In genomic region chr20:63695419-63696310, GRCh38 we compare ENCODE assay signal across 16 cellular contexts. TPM values are rescaled to one million over a fixed set of nuclear protein-coding genes. Genes with fewer than 3 reads are reported as not detected.
DNase-seq lines count a peak whose midpoint lies in the region; ATAC-seq, FAIRE-seq and TF ChIP-seq lines count a peak whose summit lies in the region.
"Had no signal": no experiment of that assay in that cellular context is flagged by ENCODE, and none has a peak within 500 bp of the region (broad histone marks: within the 10 kb centered on the region; RNA-seq: fewer than 3 reads in every experiment).

No MANE protein-coding gene starts in this region.

- no peak for TF ChIP-seq CTCF in K562 (IDR thresholded peaks at IDR 0.05 in 2 of 3, conservative IDR thresholded peaks at IDR 0.05 in 1 of 3; ENCODE audit: insufficient read depth in 2 of 3, low read depth in 1 of 3, low read length in 3 of 3)
- no peak for TF ChIP-seq CTCF in upper lobe of right lung (IDR thresholded peaks at IDR 0.05)
- no peak for TF ChIP-seq CTCF in foreskin fibroblast (IDR thresholded peaks at IDR 0.05; ENCODE audit: low read depth, low read length)

- in situ Hi-C loops in K562 (cut with MboI), result no loop called here

- H3K27ac ChIP-seq in K562 (ENCODE audit: extremely low read depth, low read depth, low read length), result no peak overlapping the region
- no peak overlapping the region for H3K27ac ChIP-seq in upper lobe of right lung
- H3K27ac ChIP-seq: KMS-11, parathyroid adenoma had no signal

- no peak for TF ChIP-seq RAD21 in K562 (CRISPR knock-in tag; conservative IDR thresholded peaks at IDR 0.05 in 1 of 2, IDR thresholded peaks at IDR 0.05 in 1 of 2)

- no peaks in the 10 kb centered on the region; the same call in 1 of the 2 replicates for H4K20me1 ChIP-seq in K562 (replicated peaks; ENCODE audit: control insufficient read depth, insufficient read depth, low read length)

- CTCF ChIA-PET in K562 (lab: Yijun Ruan, JAX; ENCODE audit: low intra/inter-chr PET ratio), result no interaction called here

- WGBS in K562 (ENCODE audit: insufficient coverage, low coverage, missing lambda C conversion rate), result 92% methylated on average over 19 of the region's 25 CpGs

- no peak overlapping the region for H3K4me2 ChIP-seq in K562 (ENCODE audit: insufficient read depth, low read length)
- H3K4me2 ChIP-seq: KMS-11 had no signal

- H3K4me3 ChIP-seq in K562 (no peak overlapping the region), upper lobe of right lung (no peak overlapping the region), foreskin fibroblast (ENCODE audit: low read depth in 1 of 2, low read length in 2 of 2) (no peak overlapping the region)

- POLR2A ChIA-PET in K562 (lab: Yijun Ruan, JAX), result no interaction called here

- H3K4me1 ChIP-seq in K562 (replicated peaks in 1 of 2; ENCODE audit: control insufficient read depth in 2 of 2, insufficient read depth in 2 of 2, low read length in 2 of 2) (peaks cover 9 to 76% of the 10 kb centered on the region in 2 experiments), upper lobe of right lung (peaks cover 16% of the 10 kb centered on the region)
- H3K4me1 ChIP-seq: parathyroid adenoma had no signal

- H3K9me1 ChIP-seq in K562 (ENCODE audit: control insufficient read depth, insufficient read depth, low read length), result no peaks in the 10 kb centered on the region

- no peak for FAIRE-seq in K562 (lab: Jason Lieb, UNC)

- ATAC-seq in K562 (no peak), upper lobe of right lung (no peak), left colon (no peak)

- peak; percentile 13 for DNase-seq in activated naive CD4-positive, alpha-beta T cell treated with anti-CD3 and anti-CD28 coated beads, Interleukin-2, amount 50 U/mL, for 16 hours
- DNase-seq in activated naive CD4-positive, alpha-beta T cell treated with Interleukin-2 at 50 U/mL for 16 hours, result no peak
- DNase-seq in K562 (ENCODE audit: extremely low read depth in 1 of 4, low spot score in 3 of 4), result peak in 1 of 4 experiments; percentile 7
- DNase-seq in iPS-NIHi11 (ENCODE audit: low spot score), result peak; percentile 38
- DNase-seq in upper lobe of right lung, result peak; percentile 65
- no peak for DNase-seq in left colon
- DNase-seq in foreskin melanocyte, result no peak
- no peak for DNase-seq in foreskin fibroblast
- DNase-seq: activated T-cell treated with anti-CD3 and anti-CD28 coated beads, Interleukin-2, amount 50 U/mL, for 1 hour; central memory CD4-positive, alpha-beta T cell; NCI-H2171; OCI-M1; stimulated activated CD4-positive, alpha-beta T cell treated with anti-CD3 and anti-CD28 coated beads, Interleukin-4, amount 100 ng/mL, for 24 hours had no signal

- peaks cover 31% of the 10 kb centered on the region; the same call in 2 of the 3 replicates for H3K36me3 ChIP-seq in K562 (ENCODE audit: control insufficient read depth, insufficient read depth, low read length)
- H3K36me3 ChIP-seq in upper lobe of right lung, result peaks cover 15% of the 10 kb centered on the region

- peak overlapping the region in 1 of 2 experiments; percentile 36; a peak in 1 of 4 replicates for H3K9ac ChIP-seq in K562 (ENCODE audit: insufficient read depth in 1 of 2, low read depth in 2 of 2, low read length in 2 of 2)
- H3K9ac ChIP-seq: KMS-11, parathyroid adenoma had no signal

- TF ChIP-seq EP300 in K562 (IDR thresholded peaks at IDR 0.05; ENCODE audit: low read length), result no peak

- no peak overlapping the region for H2AFZ ChIP-seq in K562 (ENCODE audit: low read depth, low read length)
- H2AFZ ChIP-seq: parathyroid adenoma had no signal

- TF ChIP-seq POLR2A in K562 (conservative IDR thresholded peaks at IDR 0.05), result peak; percentile 57

- BruUV-seq in K562 (replicated peaks; lab: Mats Ljungman, UMichigan), result no TSS peak

- intact Hi-C loops in K562 (cut with micrococcal nuclease) (no loop called here), upper lobe of right lung (cut with DNase I) (no loop called here), left colon (cut with DNase I, micrococcal nuclease) (no loop called here)

- H3K9me3 ChIP-seq in K562 (replicated peaks; ENCODE audit: control insufficient read depth, insufficient read depth, low read depth, low read length) (no peaks in the 10 kb centered on the region), upper lobe of right lung (no peaks in the 10 kb centered on the region)

- H3K27me3 ChIP-seq in K562 (ENCODE audit: control insufficient read depth in 2 of 2, insufficient read depth in 2 of 2, low read length in 2 of 2) (no peaks in the 10 kb centered on the region), upper lobe of right lung (no peaks in the 10 kb centered on the region)

- H3K79me2 ChIP-seq in K562 (ENCODE audit: control insufficient read depth, insufficient read depth, low read length), result no peaks in the 10 kb centered on the region

RNA-seq across cellular contexts. Expression of gene TNFRSF6B, which starts 0.8 kb away (rescaled TPM):
- total RNA-seq in K562 (2011; cell fraction: chromatin; rRNA removed; ENCODE audit: low replicate concordance), result not detected in 2 replicates
- 4.9 and 6.3 TPM in 2 replicates for total RNA-seq in K562 (2011; cell fraction: nucleolus; rRNA removed)
- not detected in 2 replicates for total RNA-seq in K562 (2011; cell fraction: nucleoplasm; rRNA removed)
- 0.32 and 3.8 TPM in 2 replicates for total RNA-seq in K562 (2014; rRNA removed)
- not detected in 2 replicates for total RNA-seq in K562 (2014; rRNA removed; fragmentation: Illumina TruSeq; extraction: Trizol)
- 0.19 TPM in 1 of 2 replicates, not detected in the other for total RNA-seq in K562 (2015; rRNA removed; fragmentation: Illumina TruSeq; extraction: Trizol)
- not detected in 2 replicates for total RNA-seq in K562 (2021)
- polyA plus RNA-seq in K562 (2011; rRNA removed), result 0.10 and 0.37 TPM in 2 replicates
- polyA plus RNA-seq in K562 (2011; cell fraction: cytosol; rRNA removed), result 1.1 and 5.8 TPM in 2 replicates
- 1.4 and 13.8 TPM in 2 replicates for polyA plus RNA-seq in K562 (2011; cell fraction: nucleus; rRNA removed)
- polyA plus RNA-seq in K562 (2012), result 0.87 and 1.3 TPM in 2 replicates
- not detected in 2 replicates for polyA plus RNA-seq in K562 (2014; fragmentation: Illumina TruSeq; extraction: Trizol)
- not detected for polyA plus RNA-seq in K562 (2014; fragmentation: Nextera tagmentation; extraction: Ambion mirVana)
- 3.2 and 3.5 TPM in 2 replicates for polyA plus RNA-seq in K562 (2014; rRNA removed)
- polyA minus RNA-seq in K562 (2011; rRNA and poly(A)+ RNA removed), result not detected in 2 replicates
- polyA minus RNA-seq in K562 (2011; cell fraction: cytosol; rRNA and poly(A)+ RNA removed), result not detected in 2 replicates
- polyA minus RNA-seq in K562 (2011; cell fraction: nucleus; rRNA and poly(A)+ RNA removed), result 1.2 TPM in 1 of 2 replicates, not detected in the other
- total RNA-seq in upper lobe of right lung, result 14.4 TPM
- total RNA-seq in left colon, result 1 to 10 TPM in 1 of 2 donors, not detected in 1; 8.9 TPM
- total RNA-seq: G401 had no signal

RNA-seq across cellular contexts. Expression of gene ARFRP1, which starts 12.1 kb away (rescaled TPM):
- 98.6 and 222 TPM in 2 replicates for total RNA-seq in K562 (2011; cell fraction: chromatin; rRNA removed; ENCODE audit: low replicate concordance)
- total RNA-seq in K562 (2011; cell fraction: nucleolus; rRNA removed), result 116 and 124 TPM in 2 replicates
- 75.6 and 81.5 TPM in 2 replicates for total RNA-seq in K562 (2011; cell fraction: nucleoplasm; rRNA removed)
- total RNA-seq in K562 (2014; rRNA removed) (64.3 and 74.1 TPM in 2 replicates), K562 (2014; rRNA removed; fragmentation: Illumina TruSeq; extraction: Trizol) (16.1 and 19.1 TPM in 2 replicates), K562 (2015; rRNA removed; fragmentation: Illumina TruSeq; extraction: Trizol) (37.3 and 37.7 TPM in 2 replicates), K562 (2021) (64.0 and 78.9 TPM in 2 replicates), upper lobe of right lung (49.4 TPM), left colon (10 to 100 TPM; 52.2 to 69.5 TPM)
- polyA plus RNA-seq in K562 (2011; rRNA removed) (37.5 and 39.5 TPM in 2 replicates), K562 (2014; fragmentation: Illumina TruSeq; extraction: Trizol) (20.0 and 36.3 TPM in 2 replicates), K562 (2014; fragmentation: Nextera tagmentation; extraction: Ambion mirVana) (1 to 10 TPM; 2.2 to 6.0 TPM), K562 (2014; rRNA removed) (66.9 and 70.5 TPM in 2 replicates)
- 52.0 and 57.8 TPM in 2 replicates for polyA plus RNA-seq in K562 (2011; cell fraction: cytosol; rRNA removed)
- 132 and 147 TPM in 2 replicates for polyA plus RNA-seq in K562 (2011; cell fraction: nucleus; rRNA removed)
- 44.1 and 48.2 TPM in 2 replicates for polyA plus RNA-seq in K562 (2012)
- polyA minus RNA-seq in K562 (2011; rRNA and poly(A)+ RNA removed), result 18.4 and 33.9 TPM in 2 replicates
- 14.4 and 22.2 TPM in 2 replicates for polyA minus RNA-seq in K562 (2011; cell fraction: cytosol; rRNA and poly(A)+ RNA removed)
- polyA minus RNA-seq in K562 (2011; cell fraction: nucleus; rRNA and poly(A)+ RNA removed), result 46.2 and 62.4 TPM in 2 replicates

RNA-seq across cellular contexts. Expression of gene ZGPAT, which starts 12.2 kb away (rescaled TPM):
- total RNA-seq in K562 (2011; cell fraction: chromatin; rRNA removed; ENCODE audit: low replicate concordance), result 20.3 and 73.7 TPM in 2 replicates
- total RNA-seq in K562 (2011; cell fraction: nucleolus; rRNA removed), result 43.4 and 48.4 TPM in 2 replicates
- total RNA-seq in K562 (2011; cell fraction: nucleoplasm; rRNA removed), result 35.6 and 47.3 TPM in 2 replicates
- total RNA-seq in K562 (2014; rRNA removed) (19.4 and 26.6 TPM in 2 replicates), K562 (2014; rRNA removed; fragmentation: Illumina TruSeq; extraction: Trizol) (2.2 and 2.4 TPM in 2 replicates), K562 (2015; rRNA removed; fragmentation: Illumina TruSeq; extraction: Trizol) (7.9 and 8.4 TPM in 2 replicates), K562 (2021) (22.5 and 25.4 TPM in 2 replicates), upper lobe of right lung (27.6 TPM), left colon (10 to 100 TPM; 31.4 to 32.4 TPM)
- polyA plus RNA-seq in K562 (2011; rRNA removed) (7.4 and 10.7 TPM in 2 replicates), K562 (2014; fragmentation: Illumina TruSeq; extraction: Trizol) (5.6 and 10.9 TPM in 2 replicates), K562 (2014; fragmentation: Nextera tagmentation; extraction: Ambion mirVana) (under 1 TPM; 0.14 to 0.21 TPM), K562 (2014; rRNA removed) (24.1 and 27.7 TPM in 2 replicates)
- polyA plus RNA-seq in K562 (2011; cell fraction: cytosol; rRNA removed), result 6.2 and 15.4 TPM in 2 replicates
- 40.8 and 67.3 TPM in 2 replicates for polyA plus RNA-seq in K562 (2011; cell fraction: nucleus; rRNA removed)
- 14.8 and 18.0 TPM in 2 replicates for polyA plus RNA-seq in K562 (2012)
- 2.7 and 4.6 TPM in 2 replicates for polyA minus RNA-seq in K562 (2011; rRNA and poly(A)+ RNA removed)
- 11.6 and 12.8 TPM in 2 replicates for polyA minus RNA-seq in K562 (2011; cell fraction: cytosol; rRNA and poly(A)+ RNA removed)
- 9.8 and 11.2 TPM in 2 replicates for polyA minus RNA-seq in K562 (2011; cell fraction: nucleus; rRNA and poly(A)+ RNA removed)

RNA-seq across cellular contexts. Expression of gene RTEL1, which starts 37.6 kb away (rescaled TPM):
- total RNA-seq in K562 (2011; cell fraction: chromatin; rRNA removed; ENCODE audit: low replicate concordance), result 274 and 684 TPM in 2 replicates
- total RNA-seq in K562 (2011; cell fraction: nucleolus; rRNA removed), result 188 TPM in 2 replicates
- total RNA-seq in K562 (2011; cell fraction: nucleoplasm; rRNA removed), result 175 and 176 TPM in 2 replicates
- total RNA-seq in K562 (2014; rRNA removed), result 27.7 and 32.0 TPM in 2 replicates
- total RNA-seq in K562 (2014; rRNA removed; fragmentation: Illumina TruSeq; extraction: Trizol), result 11.3 and 12.0 TPM in 2 replicates
- total RNA-seq in K562 (2015; rRNA removed; fragmentation: Illumina TruSeq; extraction: Trizol), result 14.0 and 15.4 TPM in 2 replicates
- 53.1 and 61.0 TPM in 2 replicates for total RNA-seq in K562 (2021)
- polyA plus RNA-seq in K562 (2011; rRNA removed), result 25.2 and 34.3 TPM in 2 replicates
- polyA plus RNA-seq in K562 (2011; cell fraction: cytosol; rRNA removed), result 10.0 and 23.6 TPM in 2 replicates
- polyA plus RNA-seq in K562 (2011; cell fraction: nucleus; rRNA removed), result 238 and 368 TPM in 2 replicates
- polyA plus RNA-seq in K562 (2012), result 10.8 and 25.1 TPM in 2 replicates
- polyA plus RNA-seq in K562 (2014; fragmentation: Illumina TruSeq; extraction: Trizol), result 17.9 and 20.1 TPM in 2 replicates
- polyA plus RNA-seq in K562 (2014; fragmentation: Nextera tagmentation; extraction: Ambion mirVana), result under 1 TPM; 0.36 to 0.45 TPM
- polyA plus RNA-seq in K562 (2014; rRNA removed), result 31.8 and 35.7 TPM in 2 replicates
- polyA minus RNA-seq in K562 (2011; rRNA and poly(A)+ RNA removed), result 48.3 and 49.0 TPM in 2 replicates
- polyA minus RNA-seq in K562 (2011; cell fraction: cytosol; rRNA and poly(A)+ RNA removed), result 14.8 and 14.9 TPM in 2 replicates
- polyA minus RNA-seq in K562 (2011; cell fraction: nucleus; rRNA and poly(A)+ RNA removed), result 63.7 and 84.3 TPM in 2 replicates
- 26.7 TPM for total RNA-seq in upper lobe of right lung
- 10 to 100 TPM; 16.9 to 34.6 TPM for total RNA-seq in left colon

RNA-seq across cellular contexts. Expression of gene LIME1, which starts 40.8 kb away (rescaled TPM):
- 6.7 and 27.9 TPM in 2 replicates for total RNA-seq in K562 (2011; cell fraction: chromatin; rRNA removed; ENCODE audit: low replicate concordance)
- 29.6 and 36.2 TPM in 2 replicates for total RNA-seq in K562 (2011; cell fraction: nucleolus; rRNA removed)
- 12.0 and 12.1 TPM in 2 replicates for total RNA-seq in K562 (2011; cell fraction: nucleoplasm; rRNA removed)
- 9.5 and 12.7 TPM in 2 replicates for total RNA-seq in K562 (2014; rRNA removed)
- total RNA-seq in K562 (2014; rRNA removed; fragmentation: Illumina TruSeq; extraction: Trizol), result 0.11 and 0.32 TPM in 2 replicates
- total RNA-seq in K562 (2015; rRNA removed; fragmentation: Illumina TruSeq; extraction: Trizol), result 2.7 and 2.8 TPM in 2 replicates
- total RNA-seq in K562 (2021), result 9.3 and 10.2 TPM in 2 replicates
- polyA plus RNA-seq in K562 (2011; rRNA removed), result 1.5 and 3.9 TPM in 2 replicates
- polyA plus RNA-seq in K562 (2011; cell fraction: cytosol; rRNA removed), result 4.5 and 15.8 TPM in 2 replicates
- 37.1 and 90.0 TPM in 2 replicates for polyA plus RNA-seq in K562 (2011; cell fraction: nucleus; rRNA removed)
- polyA plus RNA-seq in K562 (2012), result 5.5 and 10.7 TPM in 2 replicates
- 0.83 and 2.3 TPM in 2 replicates for polyA plus RNA-seq in K562 (2014; fragmentation: Illumina TruSeq; extraction: Trizol)
- not detected for polyA plus RNA-seq in K562 (2014; fragmentation: Nextera tagmentation; extraction: Ambion mirVana)
- 17.1 and 20.2 TPM in 2 replicates for polyA plus RNA-seq in K562 (2014; rRNA removed)
- 0.06 and 0.25 TPM in 2 replicates for polyA minus RNA-seq in K562 (2011; rRNA and poly(A)+ RNA removed)
- polyA minus RNA-seq in K562 (2011; cell fraction: cytosol; rRNA and poly(A)+ RNA removed), result 1.2 and 1.5 TPM in 2 replicates
- polyA minus RNA-seq in K562 (2011; cell fraction: nucleus; rRNA and poly(A)+ RNA removed), result 4.7 and 7.7 TPM in 2 replicates
- 7.8 TPM for total RNA-seq in upper lobe of right lung
- total RNA-seq in left colon, result 10 to 100 TPM; 11.1 to 13.4 TPM

Comparison
In these comparisons a context has a peak if more than half of its experiments do, and no peak if none do; other contexts are left out.
1. DNase-seq: peak in activated naive CD4-positive, alpha-beta T cell treated with anti-CD3 and anti-CD28 coated beads, Interleukin-2, amount 50 U/mL, for 16 hours (single experiment), iPS-NIHi11 (single experiment) and upper lobe of right lung (single experiment); none in activated naive CD4-positive, alpha-beta T cell treated with Interleukin-2 at 50 U/mL for 16 hours (single experiment), left colon (0 of 2), foreskin melanocyte (single experiment) and foreskin fibroblast (0 of 2).